Comparison of ENCODE assay signal across 10 cellular contexts in the genomic region with DNA sequence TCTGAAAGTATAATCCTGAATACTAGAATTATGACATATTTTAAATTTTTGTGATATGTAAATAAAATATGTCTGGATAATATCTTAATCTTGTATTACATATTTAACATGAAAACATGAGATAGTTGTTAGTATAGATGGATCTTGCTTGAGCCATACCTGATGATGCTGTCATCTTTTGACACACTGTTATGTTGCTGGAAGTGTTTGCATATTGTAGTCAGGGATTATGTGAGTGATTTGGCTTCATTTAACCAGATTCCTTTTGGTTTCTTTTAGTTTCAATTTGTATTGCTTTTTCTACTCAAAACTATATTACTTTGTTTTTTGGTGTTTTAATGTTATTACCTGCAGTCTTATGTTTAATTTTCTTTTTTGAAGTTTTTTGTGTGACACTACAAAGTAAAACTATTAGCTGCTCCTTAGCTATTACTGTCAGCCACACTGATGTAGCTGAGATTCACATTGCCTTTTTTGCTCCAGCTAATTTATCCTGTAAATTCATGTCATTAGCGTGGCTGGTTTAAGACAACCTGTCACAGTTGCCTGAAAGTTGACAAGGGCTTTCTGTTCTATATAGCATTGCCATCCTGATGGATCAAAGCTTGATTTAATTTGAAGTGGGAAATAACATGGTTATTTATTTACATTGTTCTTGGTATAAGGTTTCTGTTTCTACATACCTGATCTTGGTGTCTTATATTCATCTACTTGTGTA. TPM values are rescaled to one million over a fixed set of nuclear protein-coding genes. Genes with fewer than 3 reads are reported as not detected.
DNase-seq lines count a peak whose midpoint lies in the region; ATAC-seq and TF ChIP-seq lines count a peak whose summit lies in the region.
"Had no signal": no experiment of that assay in that cellular context is flagged by ENCODE, and none has a peak within 500 bp of the region (broad histone marks: within the 10 kb centered on the region; RNA-seq: fewer than 3 reads in every experiment).

No MANE protein-coding gene starts in this region.

- H3K9me3 Mint-ChIP-seq in memory B cell = no peaks in the 10 kb centered on the region

- no peak overlapping the region for H2BK5ac ChIP-seq in IMR-90 (ENCODE audit: low read depth, low read length, poor library complexity, severe bottlenecking)

- in situ Hi-C loops in GM23248 (cut with MboI) = no loop called here
- in situ Hi-C loops in IMR-90 (cut with MboI; ENCODE audit: low sequenced_read_pairs) = no loop called here

- H3K9me1 ChIP-seq in IMR-90 (ENCODE audit: insufficient read depth, low read length) = 0 out of 2 replicates have a peak, but pooled peaks cover 3% of the 10 kb centered on the region

- POLR2A ChIA-PET in IMR-90 (lab: Charles Lee; ENCODE audit: unreplicated experiment) = interaction anchor here (0.6 kb wide), 1 partner anchor 739 kb away, joined by 3 read pairs; no protein-coding TSS in a partner anchor

- H2AFZ ChIP-seq in GM23248 = no peak overlapping the region
- no peak overlapping the region for H2AFZ ChIP-seq in IMR-90 (replicated peaks; ENCODE audit: low read length, poor library complexity)

- no peak overlapping the region for H3K4me3 ChIP-seq in GM23248
- no peak overlapping the region for H3K4me3 ChIP-seq in IMR-90 (ENCODE audit: insufficient read depth, low read depth, low read length)
- no peak overlapping the region for H3K4me3 ChIP-seq in right cardiac atrium (ENCODE audit: low read length)

- H3K4me1 Mint-ChIP-seq in memory B cell = peaks cover 42% of the 10 kb centered on the region

- no peak overlapping the region for H4K8ac ChIP-seq in IMR-90 (ENCODE audit: low read depth in 2 of 2, low read length in 2 of 2)

- no peak overlapping the region for H2AK9ac ChIP-seq in IMR-90 (replicated peaks; ENCODE audit: low read depth, low read length, poor library complexity)

- H3K27me3 ChIP-seq in GM23248 (replicated peaks; ENCODE audit: insufficient read depth) (no peaks in the 10 kb centered on the region), IMR-90 (ENCODE audit: control insufficient read depth, insufficient read depth, low read length) (no peaks in the 10 kb centered on the region), right cardiac atrium (ENCODE audit: control insufficient read depth, insufficient read depth) (no peaks in the 10 kb centered on the region)

- H3K4me3 Mint-ChIP-seq in memory B cell = no peak overlapping the region
- H3K4me3 Mint-ChIP-seq: CD14-positive monocyte had no signal

- no peak overlapping the region for H3K18ac ChIP-seq in IMR-90 (ENCODE audit: low read depth, low read length)

- no peak overlapping the region for H3K4ac ChIP-seq in IMR-90 (ENCODE audit: low read depth, low read length)

- no peak overlapping the region for H3K14ac ChIP-seq in IMR-90 (replicated peaks; ENCODE audit: low read depth, low read length)

- DNase-seq in GM23248 (peak; percentile 32), IMR-90 (peak; percentile 3), memory B cell (ENCODE audit: low spot score in 2 of 2) (no peak), NCI-H748 (lab: John Stamatoyannopoulos, UW; ENCODE audit: unreplicated experiment) (no peak), SIG-M5 treated with dmso at 0.1 percent for 504 hours (lab: John Stamatoyannopoulos, UW; ENCODE audit: unreplicated experiment) (no peak), right cardiac atrium (no peak), HPDE6-E6E7 (ENCODE audit: extremely low spot score) (no peak)
- DNase-seq: stimulated activated naive CD4-positive, alpha-beta T cell treated with Interleukin-2 at 50 U/mL for 16 hours had no signal

- H3K79me2 ChIP-seq in GM23248 (ENCODE audit: insufficient read depth) = peaks cover 99% of the 10 kb centered on the region

- peaks cover 35 to 64% of the 10 kb centered on the region in 2 experiments for H3K79me1 ChIP-seq in IMR-90 (ENCODE audit: low read depth in 1 of 2, low read length in 2 of 2)

- H3K9me3 ChIP-seq in GM23248 (ENCODE audit: low read depth) (no peaks in the 10 kb centered on the region), IMR-90 (ENCODE audit: control insufficient read depth, insufficient read depth, low read length) (no peaks in the 10 kb centered on the region), right cardiac atrium (ENCODE audit: control insufficient read depth, low read length) (no peaks in the 10 kb centered on the region)

- H3K4me2 ChIP-seq in GM23248 (ENCODE audit: unreplicated experiment) = peak overlapping the region; percentile 39
- peak overlapping the region; percentile 17; the same call in 1 of the 2 replicates for H3K4me2 ChIP-seq in IMR-90 (ENCODE audit: low read depth, low read length)

- no peak overlapping the region for H2BK15ac ChIP-seq in IMR-90 (ENCODE audit: low read depth, low read length)

- H4K5ac ChIP-seq in IMR-90 (ENCODE audit: low read depth, low read length) = no peak overlapping the region

- H2AK5ac ChIP-seq in IMR-90 (ENCODE audit: low read depth, low read length) = no peak overlapping the region

- no peak for TF ChIP-seq CTCF in IMR-90 (conservative IDR thresholded peaks at IDR 0.05; ENCODE audit: low read depth, low read length)

- dilution Hi-C loops in IMR-90 (cut with HindIII; ENCODE audit: low sequenced_read_pairs, unreplicated experiment) = no loop called here

- peak; percentile 52 for ATAC-seq in GM18498 (IDR thresholded peaks at IDR 0.05; ENCODE audit: unreplicated experiment)
- ATAC-seq in IMR-90 (ENCODE audit: low read depth) = no peak
- no peak for ATAC-seq in memory B cell (ENCODE audit: low read depth)
- ATAC-seq in right cardiac atrium = no peak

- no peak for TF ChIP-seq RAD21 in IMR-90 (IDR thresholded peaks at IDR 0.05; ENCODE audit: low read length)

- no peaks in the 10 kb centered on the region for H3K9me2 ChIP-seq in GM23248 (ENCODE audit: insufficient read depth)

- H2BK20ac ChIP-seq in IMR-90 (ENCODE audit: low read depth, low read length) = no peak overlapping the region

- H3F3A ChIP-seq in GM23248 (ENCODE audit: insufficient read depth) = peaks cover 27% of the 10 kb centered on the region; the same call in 1 of the 2 replicates

- H3K27ac ChIP-seq in GM23248 = peak overlapping the region; percentile 28
- no peak overlapping the region for H3K27ac ChIP-seq in IMR-90 (ENCODE audit: insufficient read depth, low read length)
- H3K27ac ChIP-seq in right cardiac atrium (ENCODE audit: low read length) = no peak overlapping the region

- peaks cover 3% of the 10 kb centered on the region; the same call in 1 of the 2 replicates for H4K20me1 ChIP-seq in GM23248 (ENCODE audit: insufficient read depth)
- no peaks in the 10 kb centered on the region; the same call in 1 of the 2 replicates for H4K20me1 ChIP-seq in IMR-90 (ENCODE audit: insufficient read depth, low read length)

- no peak overlapping the region for H2BK120ac ChIP-seq in IMR-90 (ENCODE audit: low read depth, low read length)

- BruUV-seq in IMR-90 (replicated peaks; lab: Mats Ljungman, UMichigan) = no TSS peak

- H3K9ac ChIP-seq in GM23248 = peak overlapping the region; percentile 19; the same call in 1 of the 2 replicates
- H3K9ac ChIP-seq in IMR-90 (ENCODE audit: low read depth, low read length) = no peak overlapping the region

- intact Hi-C loops in IMR-90 (cut with micrococcal nuclease) (no loop called here), right cardiac atrium (cut with DNase I) (no loop called here)

- H3K23ac ChIP-seq in IMR-90 (ENCODE audit: low read depth, low read length) = no peak overlapping the region

- H3K56ac ChIP-seq in IMR-90 (ENCODE audit: extremely low read depth, insufficient read depth, low read length) = no peak overlapping the region

- CTCF ChIA-PET in IMR-90 (lab: Yijun Ruan, JAX) = interaction anchor here (1.3 kb wide), 1 partner anchor 34 kb away, joined by 3 read pairs; a partner anchor contains a TSS

- TF ChIP-seq POLR2A in IMR-90 (IDR thresholded peaks at IDR 0.05; ENCODE audit: low read depth, low read length) = no peak

- no peaks in the 10 kb centered on the region for H3K27me3 Mint-ChIP-seq in memory B cell

- peaks cover 29% of the 10 kb centered on the region for H3K4me1 ChIP-seq in GM23248 (ENCODE audit: insufficient read depth)
- H3K4me1 ChIP-seq in IMR-90 (ENCODE audit: control insufficient read depth, insufficient read depth, low read length) = peaks cover 6% of the 10 kb centered on the region; the same call in 1 of the 2 replicates
- peaks cover 5% of the 10 kb centered on the region for H3K4me1 ChIP-seq in right cardiac atrium (ENCODE audit: control insufficient read depth, insufficient read depth, low read length)

- H3K36me3 ChIP-seq in GM23248 (ENCODE audit: low read depth) = peaks cover 4% of the 10 kb centered on the region; the same call in 1 of the 2 replicates
- H3K36me3 ChIP-seq in IMR-90 (ENCODE audit: control insufficient read depth, insufficient read depth, low read length) = no peaks in the 10 kb centered on the region

- H3K36me3 Mint-ChIP-seq in memory B cell = peaks cover 11% of the 10 kb centered on the region

- H4K91ac ChIP-seq in IMR-90 (ENCODE audit: insufficient read depth, low read depth, low read length) = no peak overlapping the region

- H3K27ac Mint-ChIP-seq in memory B cell = peak overlapping the region; percentile 77

- 40 to 41% methylated on average over 1 of the region's 1 CpG for WGBS in GM23248 (ENCODE audit: low coverage in 1 of 2, low lambda C conversion rate in 2 of 2, missing lambda C conversion rate in 2 of 2), 2 experiments
- no CpG with 5 or more reads among the region's 1 CpG for WGBS in IMR-90 (ENCODE audit: extremely low coverage in 2 of 2, insufficient read length in 1 of 2), 2 experiments
- 90% methylated on average over 1 of the region's 1 CpG for WGBS in right cardiac atrium

TF ChIP-seq in IMR-90, 13 proteins besides CTCF, POLR2A, EP300 and RAD21:
- TF ChIP-seq CHD1 (IDR thresholded peaks at IDR 0.05; ENCODE audit: low read depth, low read length) (no peak), RCOR1 (IDR thresholded peaks at IDR 0.05; ENCODE audit: insufficient replicate concordance, low read length) (no peak), MXI1 (IDR thresholded peaks at IDR 0.05; ENCODE audit: borderline replicate concordance, low read depth, low read length) (no peak), FOS (IDR thresholded peaks at IDR 0.05; ENCODE audit: low read depth, low read length) (no peak)
TF ChIP-seq in IMR-90: peak in this region for 0.

RNA-seq across cellular contexts. Expression of a gene that starts 33.7 kb away (rescaled TPM):
- 43.4 and 59.2 TPM in 2 replicates for total RNA-seq in GM23248 (2014; rRNA removed; shearing (Covaris generic))
- polyA plus RNA-seq in GM23248 (2016; fragmentation: Nextera tagmentation; extraction: Ambion mirVana) (33.3 and 35.9 TPM in 2 replicates), IMR-90 (2012; rRNA removed) (38.2 and 47.9 TPM in 2 replicates), right cardiac atrium (26.7 TPM)
- total RNA-seq in IMR-90 (2012; rRNA removed) (43.7 and 76.1 TPM in 2 replicates), right cardiac atrium (10 to 100 TPM; 37.0 to 53.2 (median 40.8) TPM)
- 10.2 and 21.2 TPM in 2 replicates for polyA plus RNA-seq in IMR-90 (2012; cell fraction: cytosol; rRNA removed)
- 18.8 and 53.5 TPM in 2 replicates for polyA plus RNA-seq in IMR-90 (2012; cell fraction: nucleus; rRNA removed; ENCODE audit: low replicate concordance)

RNA-seq across cellular contexts. Expression of a gene that starts 59.4 kb away (rescaled TPM):
- total RNA-seq in GM23248 (2014; rRNA removed; shearing (Covaris generic)) = 221 and 243 TPM in 2 replicates
- 208 and 211 TPM in 2 replicates for polyA plus RNA-seq in GM23248 (2016; fragmentation: Nextera tagmentation; extraction: Ambion mirVana)
- total RNA-seq in IMR-90 (2012; rRNA removed) = 178 and 246 TPM in 2 replicates
- 117 and 140 TPM in 2 replicates for polyA plus RNA-seq in IMR-90 (2012; rRNA removed)
- 29.7 and 40.9 TPM in 2 replicates for polyA plus RNA-seq in IMR-90 (2012; cell fraction: cytosol; rRNA removed)
- polyA plus RNA-seq in IMR-90 (2012; cell fraction: nucleus; rRNA removed; ENCODE audit: low replicate concordance) = 18.4 and 108 TPM in 2 replicates
- total RNA-seq in right cardiac atrium = 100 to 1,000 TPM; 117 to 133 (median 128) TPM
- 105 TPM for polyA plus RNA-seq in right cardiac atrium

Comparison
In these comparisons a context has a peak if more than half of its experiments do, and no peak if none do; other contexts are left out.
1. DNase-seq: peak in GM23248 (single experiment) and IMR-90 (single experiment); none in memory B cell (0 of 2), NCI-H748 (single experiment), SIG-M5 treated with dmso at 0.1 percent for 504 hours (single experiment), right cardiac atrium (0 of 3) and HPDE6-E6E7 (single experiment).